Comparison of ENCODE assay signal across 8 cellular contexts in genomic region chr6:119445666-119446622, GRCh38.
DNase-seq lines count a peak whose midpoint lies in the region; ATAC-seq and TF ChIP-seq lines count a peak whose summit lies in the region.

No MANE protein-coding gene starts in this region.

- no peaks in the 10 kb centered on the region for H3K9me3 ChIP-seq in mucosa of descending colon

- TF ChIP-seq CTCF in astrocyte of the spinal cord (IDR thresholded peaks at IDR 0.05; ENCODE audit: low read depth, low read length), result no peak
- TF ChIP-seq CTCF in mucosa of descending colon (IDR thresholded peaks at IDR 0.05), result no peak

- H3K4me1 ChIP-seq in mucosa of descending colon (ENCODE audit: low read depth), result no peaks in the 10 kb centered on the region

- H3K4me3 ChIP-seq in astrocyte of the spinal cord (ENCODE audit: low read depth, low read length), result no peak overlapping the region
- H3K4me3 ChIP-seq in mucosa of descending colon, result no peak overlapping the region

- intact Hi-C loops in mucosa of descending colon (cut with DNase I, micrococcal nuclease), result no loop called here

- ATAC-seq in HG03045 (IDR thresholded peaks at IDR 0.05; ENCODE audit: unreplicated experiment) (peak; percentile 40), mucosa of descending colon (peak; percentile 15)

- DNase-seq in COLO829 (ENCODE audit: low spot score) (peak; percentile 22), astrocyte of the spinal cord (ENCODE audit: low read depth, low spot score) (peak; percentile 92), mucosa of descending colon (no peak), middle frontal gyrus (ENCODE audit: extremely low spot score, low spot score) (no peak), cerebellum (ENCODE audit: low spot score) (no peak), amniotic stem cell (lab: John Stamatoyannopoulos, UW) (no peak), NOMO-1 treated with dmso at 0.1 percent for 144 hours (lab: John Stamatoyannopoulos, UW; ENCODE audit: unreplicated experiment) (no peak)

- in situ Hi-C loops in astrocyte of the spinal cord (cut with HindIII; ENCODE audit: low sequenced_read_pairs), result no loop called here

- H3K36me3 ChIP-seq in mucosa of descending colon (ENCODE audit: low read depth), result no peaks in the 10 kb centered on the region

Comparison
In these comparisons a context has a peak if more than half of its experiments do, and no peak if none do; other contexts are left out.
1. DNase-seq: peak in COLO829 (single experiment) and astrocyte of the spinal cord (single experiment); none in mucosa of descending colon (0 of 3), middle frontal gyrus (single experiment), cerebellum (single experiment), amniotic stem cell (single experiment) and NOMO-1 treated with dmso at 0.1 percent for 144 hours (single experiment).